ENCODE assay signal across 30 cellular contexts in the genomic region with DNA sequence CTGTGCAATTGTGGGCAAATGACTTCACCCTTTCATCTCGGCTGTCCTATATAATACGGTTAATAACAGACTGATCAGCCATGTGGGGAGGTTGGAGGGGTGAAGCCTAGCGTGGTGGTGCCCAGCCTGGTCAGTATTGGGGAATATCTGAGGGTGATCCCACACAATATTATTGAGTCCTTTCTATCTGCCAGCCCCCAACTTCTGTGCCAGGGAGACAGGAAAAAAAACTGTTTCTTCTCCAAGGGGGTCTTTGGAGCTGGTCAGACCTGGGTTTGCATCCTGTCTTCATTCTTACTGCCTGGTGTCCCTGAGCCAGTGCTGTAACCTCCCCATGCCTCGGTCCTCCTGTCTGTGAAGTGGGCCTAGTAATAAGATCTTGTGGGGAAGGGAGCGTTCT. TPM values are rescaled to one million over a fixed set of nuclear protein-coding genes. Genes with fewer than 3 reads are reported as not detected.
"Had no signal": no experiment of that assay in that cellular context is flagged by ENCODE, and none has a peak within 500 bp of the region (broad histone marks: within the 10 kb centered on the region; RNA-seq: fewer than 3 reads in every experiment).

No MANE protein-coding gene starts in this region.

- H3K4me1 ChIP-seq: colonic mucosa, esophagus squamous epithelium, parathyroid adenoma, right lobe of liver, suprapubic skin, transverse colon, vagina had no signal

- H3K9me3 Mint-ChIP-seq: dendritic cell treated with granulocyte-macrophage colony-stimulating factor and Interleukin-4, amounts not matched to agents 40 ng/mL and 50 ng/mL, for 4 days; natural killer cell treated with Interleukin-12 subunit alpha and Interleukin-12 subunit beta and Interleukin-15 and Interleukin-18, amount 100 ng/mL, for 72 hours; neural crest cell; stimulated activated naive CD8-positive, alpha-beta T cell treated with anti-CD3 and anti-CD28 coated beads, Interleukin-15, amount 100 ng/mL, for 72 hours had no signal

- H3K27me3 ChIP-seq: colonic mucosa, right lobe of liver, vagina had no signal

- H3K4me1 Mint-ChIP-seq: mesothelial cell of epicardium had no signal

- H3K9me3 ChIP-seq: colonic mucosa, esophagus squamous epithelium, heart right ventricle, mucosa of descending colon, neutrophil, right lobe of liver, suprapubic skin, transverse colon, vagina had no signal

- H3K27ac ChIP-seq: colonic mucosa, esophagus squamous epithelium, heart right ventricle, neutrophil, parathyroid adenoma, right lobe of liver, suprapubic skin, transverse colon, vagina had no signal

- H3K4me2 ChIP-seq: smooth muscle cell had no signal

- H3K36me3 Mint-ChIP-seq: mesothelial cell of epicardium; natural killer cell treated with Interleukin-12 subunit alpha and Interleukin-12 subunit beta and Interleukin-15 and Interleukin-18, amount 100 ng/mL, for 72 hours had no signal

- H3K4me3 ChIP-seq: colonic mucosa, esophagus squamous epithelium, heart right ventricle, mucosa of descending colon, right lobe of liver, smooth muscle cell, suprapubic skin, transverse colon, vagina had no signal

- H3K27ac Mint-ChIP-seq: dendritic cell treated with granulocyte-macrophage colony-stimulating factor and Interleukin-4, amounts not matched to agents 40 ng/mL and 50 ng/mL, for 4 days; mesothelial cell of epicardium; naive B cell; natural killer cell treated with Interleukin-12 subunit alpha and Interleukin-12 subunit beta and Interleukin-15 and Interleukin-18, amount 100 ng/mL, for 72 hours; progenitor cell of endocrine pancreas; stimulated activated naive CD8-positive, alpha-beta T cell treated with anti-CD3 and anti-CD28 coated beads, Interleukin-15, amount 100 ng/mL, for 72 hours had no signal

- H3K9ac ChIP-seq: parathyroid adenoma had no signal

- H3K36me3 ChIP-seq: colonic mucosa, esophagus squamous epithelium, heart right ventricle, neutrophil, right lobe of liver, suprapubic skin, transverse colon, vagina had no signal

- DNase-seq: colonic mucosa; effector memory CD4-positive, alpha-beta T cell; erythroblast; esophagus squamous epithelium; foreskin melanocyte; glutamatergic neuron; heart right ventricle; hypothalamus; kidney; mesenchymal stem cell; mucosa of descending colon; naive B cell; stimulated activated CD4-positive, alpha-beta T cell treated with anti-CD3 and anti-CD28 coated beads, Interleukin-12 subunit alpha, Interleukin-12 subunit beta, amount 100 ng/mL, for 4 hours; stimulated activated CD4-positive, alpha-beta T cell treated with anti-CD3 and anti-CD28 coated beads, Interleukin-1b, Interleukin-23, amount 100 ng/mL, for 48 hours; stimulated activated CD4-positive, alpha-beta T cell treated with anti-CD3 and anti-CD28 coated beads, Interleukin-4, amount 100 ng/mL, for 1 hour; stimulated activated CD8-positive, alpha-beta memory T cell treated with anti-CD3 and anti-CD28 coated beads, Interleukin-4, amount 100 ng/mL, for 48 hours; stimulated activated naive CD4-positive, alpha-beta T cell; stimulated activated naive CD8-positive, alpha-beta T cell treated with anti-CD3 and anti-CD28 coated beads, Interleukin-15, amount 100 ng/mL, for 72 hours; transverse colon had no signal

- H3K4me3 Mint-ChIP-seq: dendritic cell treated with granulocyte-macrophage colony-stimulating factor and Interleukin-4, amounts not matched to agents 40 ng/mL and 50 ng/mL, for 4 days; mesothelial cell of epicardium; natural killer cell treated with Interleukin-12 subunit alpha and Interleukin-12 subunit beta and Interleukin-15 and Interleukin-18, amount 100 ng/mL, for 72 hours; neural crest cell; stimulated activated naive CD8-positive, alpha-beta T cell treated with anti-CD3 and anti-CD28 coated beads, Interleukin-15, amount 100 ng/mL, for 72 hours had no signal

- H2AFZ ChIP-seq: parathyroid adenoma had no signal

RNA-seq across cellular contexts. Expression of a gene that starts 45.7 kb away (rescaled TPM):
- total RNA-seq: natural killer cell treated with Interleukin-12 subunit alpha and Interleukin-12 subunit beta and Interleukin-15 and Interleukin-18, amount 100 ng/mL, for 72 hours had no signal
